Comparison of ENCODE assay signal across 9 cellular contexts in genomic region chr1:1291611-1292441, GRCh38. TPM values are rescaled to one million over a fixed set of nuclear protein-coding genes. Genes with fewer than 3 reads are reported as not detected.
DNase-seq lines count a peak whose midpoint lies in the region; ATAC-seq and TF ChIP-seq lines count a peak whose summit lies in the region.
"Had no signal": no experiment of that assay in that cellular context is flagged by ENCODE, and none has a peak within 500 bp of the region (broad histone marks: within the 10 kb centered on the region; RNA-seq: fewer than 3 reads in every experiment).

No MANE protein-coding gene starts in this region.

- peak; percentile 83 for ATAC-seq in activated T-helper 17 cell treated with anti-CD3 and anti-CD28 coated beads, Interleukin-2, amount 50 U/mL, for 72 hours (replicated peaks)
- peak; percentile 71 for ATAC-seq in foreskin keratinocyte
- no peak for ATAC-seq in HG03097 (IDR thresholded peaks at IDR 0.05; ENCODE audit: low FRiP score, unreplicated experiment)
- no peak for ATAC-seq in HG02588 (IDR thresholded peaks at IDR 0.05; ENCODE audit: unreplicated experiment)

- DNase-seq in DMS79 (lab: John Stamatoyannopoulos, UW) (peak; percentile 87), RPMI7951 (ENCODE audit: low read depth) (peak; percentile 61), foreskin keratinocyte (peak in 1 of 2 donors; percentile 61), posterior cingulate gyrus (peak in 8 of 10 donors; percentile 45 to 94 (median 68))

- TF ChIP-seq CTCF in KMS-11 (conservative IDR thresholded peaks at IDR 0.05; ENCODE audit: low read depth, low read length) = peak; percentile 78; the same call in 1 of the 2 replicates
- peak; percentile 89 for TF ChIP-seq CTCF in foreskin keratinocyte (conservative IDR thresholded peaks at IDR 0.05)

- H3K79me2 ChIP-seq in KMS-11 (ENCODE audit: insufficient read depth, low read depth) = no peaks in the 10 kb centered on the region

- H3K4me1 Mint-ChIP-seq in activated T-helper 17 cell treated with anti-CD3 and anti-CD28 coated beads, Interleukin-2, amount 50 U/mL, for 72 hours = no peaks in the 10 kb centered on the region

- H3K9ac ChIP-seq in KMS-11 = no peak overlapping the region

- H4K20me1 ChIP-seq in KMS-11 (ENCODE audit: insufficient read depth) = no peaks in the 10 kb centered on the region

- H3K27ac Mint-ChIP-seq in activated T-helper 17 cell treated with anti-CD3 and anti-CD28 coated beads, Interleukin-2, amount 50 U/mL, for 72 hours = no peak overlapping the region
- H3K27ac Mint-ChIP-seq: T-helper 1 cell treated with Interleukin-12 subunit alpha and Interleukin-12 subunit beta and Interleukin-4 antibody, amounts not matched to agents 30 μg/mL and 1 μg/mL, for 36 hours had no signal

- H3K4me2 ChIP-seq in KMS-11 = peak overlapping the region; percentile 21; the same call in 1 of the 2 replicates

- no peaks in the 10 kb centered on the region for H3K36me3 Mint-ChIP-seq in activated T-helper 17 cell treated with anti-CD3 and anti-CD28 coated beads, Interleukin-2, amount 50 U/mL, for 72 hours (ENCODE audit: low read depth)

- no peak overlapping the region for H3K4me3 ChIP-seq in KMS-11 (IDR thresholded peaks at IDR 0.05; ENCODE audit: insufficient read depth, low read depth, low read length)

- H3K27me3 ChIP-seq in KMS-11 (ENCODE audit: insufficient read depth, low read depth) (peaks cover 25% of the 10 kb centered on the region), foreskin keratinocyte (no peaks in the 10 kb centered on the region)

- H3K27ac ChIP-seq in KMS-11 = no peak overlapping the region
- H3K27ac ChIP-seq in foreskin keratinocyte = no peak overlapping the region

- H3K9me3 Mint-ChIP-seq in activated T-helper 17 cell treated with anti-CD3 and anti-CD28 coated beads, Interleukin-2, amount 50 U/mL, for 72 hours = no peaks in the 10 kb centered on the region
- H3K9me3 Mint-ChIP-seq: T-helper 1 cell treated with Interleukin-12 subunit alpha and Interleukin-12 subunit beta and Interleukin-4 antibody, amounts not matched to agents 30 μg/mL and 1 μg/mL, for 36 hours had no signal

- no peak overlapping the region for H2AFZ ChIP-seq in KMS-11 (ENCODE audit: low read depth)

- H3K4me1 ChIP-seq in KMS-11 (ENCODE audit: low read depth, poor library complexity, severe bottlenecking) = peaks cover 22% of the 10 kb centered on the region
- H3K4me1 ChIP-seq in foreskin keratinocyte = no peaks in the 10 kb centered on the region

- no peaks in the 10 kb centered on the region for H3K27me3 Mint-ChIP-seq in activated T-helper 17 cell treated with anti-CD3 and anti-CD28 coated beads, Interleukin-2, amount 50 U/mL, for 72 hours

- intact Hi-C loops in posterior cingulate gyrus (cut with DNase I) = loop anchor here (10.0 kb wide), 1 partner anchor 843 kb away; no protein-coding TSS in a partner anchor

- H3K4me3 Mint-ChIP-seq in activated T-helper 17 cell treated with anti-CD3 and anti-CD28 coated beads, Interleukin-2, amount 50 U/mL, for 72 hours = no peak overlapping the region
- H3K4me3 Mint-ChIP-seq: T-helper 1 cell treated with Interleukin-12 subunit alpha and Interleukin-12 subunit beta and Interleukin-4 antibody, amounts not matched to agents 30 μg/mL and 1 μg/mL, for 36 hours had no signal

- H3K36me3 ChIP-seq in KMS-11 (ENCODE audit: insufficient read depth) = no peaks in the 10 kb centered on the region

RNA-seq across cellular contexts. Expression of gene SCNN1D, which starts 11.6 kb away (rescaled TPM):
- total RNA-seq in RPMI7951 (2014; rRNA removed; shearing (Covaris generic)) = 0.39 and 0.84 TPM in 2 replicates
- total RNA-seq in activated T-helper 17 cell treated with anti-CD3 and anti-CD28 coated beads, Interleukin-2, amount 50 U/mL, for 72 hours = 1 to 10 TPM; 4.7 to 9.8 TPM
- total RNA-seq in foreskin keratinocyte = 0.25 and 0.41 TPM in 2 replicates
- 0.39 and 0.47 TPM in 2 replicates for polyA plus RNA-seq in foreskin keratinocyte

RNA-seq across cellular contexts. Expression of gene ACAP3, which starts 15.9 kb away (rescaled TPM):
- 10.3 and 19.1 TPM in 2 replicates for total RNA-seq in RPMI7951 (2014; rRNA removed; shearing (Covaris generic))
- 10 to 100 TPM; 41.4 to 43.3 TPM for total RNA-seq in activated T-helper 17 cell treated with anti-CD3 and anti-CD28 coated beads, Interleukin-2, amount 50 U/mL, for 72 hours
- 26.7 and 33.0 TPM in 2 replicates for total RNA-seq in foreskin keratinocyte
- 18.9 and 24.0 TPM in 2 replicates for polyA plus RNA-seq in foreskin keratinocyte

RNA-seq across cellular contexts. Expression of gene PUSL1, which starts 16.6 kb away (rescaled TPM):
- 15.7 and 27.4 TPM in 2 replicates for total RNA-seq in RPMI7951 (2014; rRNA removed; shearing (Covaris generic))
- 10 to 100 TPM; 15.9 to 24.0 TPM for total RNA-seq in activated T-helper 17 cell treated with anti-CD3 and anti-CD28 coated beads, Interleukin-2, amount 50 U/mL, for 72 hours
- 39.7 and 40.1 TPM in 2 replicates for total RNA-seq in foreskin keratinocyte
- polyA plus RNA-seq in foreskin keratinocyte = 48.3 and 54.5 TPM in 2 replicates

RNA-seq across cellular contexts. Expression of gene UBE2J2, which starts 18.2 kb away (rescaled TPM):
- total RNA-seq in RPMI7951 (2014; rRNA removed; shearing (Covaris generic)) = 54.3 and 61.9 TPM in 2 replicates
- total RNA-seq in activated T-helper 17 cell treated with anti-CD3 and anti-CD28 coated beads, Interleukin-2, amount 50 U/mL, for 72 hours = 10 to 100 TPM; 68.7 to 78.0 TPM
- 51.6 and 55.3 TPM in 2 replicates for total RNA-seq in foreskin keratinocyte
- polyA plus RNA-seq in foreskin keratinocyte = 73.2 and 78.7 TPM in 2 replicates

RNA-seq across cellular contexts. Expression of gene INTS11, which starts 32.6 kb away (rescaled TPM):
- total RNA-seq in RPMI7951 (2014; rRNA removed; shearing (Covaris generic)) = 62.6 and 75.4 TPM in 2 replicates
- 100 to 1,000 TPM; 122 to 125 TPM for total RNA-seq in activated T-helper 17 cell treated with anti-CD3 and anti-CD28 coated beads, Interleukin-2, amount 50 U/mL, for 72 hours
- 84.0 and 85.9 TPM in 2 replicates for total RNA-seq in foreskin keratinocyte
- polyA plus RNA-seq in foreskin keratinocyte = 87.5 and 91.9 TPM in 2 replicates

Comparison
In these comparisons a context has a peak if more than half of its experiments do, and no peak if none do; other contexts are left out.
1. ATAC-seq: peak in activated T-helper 17 cell treated with anti-CD3 and anti-CD28 coated beads, Interleukin-2, amount 50 U/mL, for 72 hours (single experiment) and foreskin keratinocyte (single experiment); none in HG03097 (single experiment) and HG02588 (single experiment).